ENCODE assay signal across 8 cellular contexts in genomic region chr6:130293800-130294199, GRCh38.
DNase-seq lines count a peak whose midpoint lies in the region; ATAC-seq and TF ChIP-seq lines count a peak whose summit lies in the region.

No MANE protein-coding gene starts in this region.

- no peaks in the 10 kb centered on the region for H3K27me3 Mint-ChIP-seq in HFFc6 (ENCODE audit: insufficient read depth)

- H3K27ac ChIP-seq in PC-3 (ENCODE audit: low read length) (no peak overlapping the region), right lobe of liver (no peak overlapping the region)

- 85% methylated on average over 2 of the region's 3 CpGs for WGBS in right lobe of liver (ENCODE audit: insufficient coverage, low coverage, low lambda C conversion rate, missing lambda C conversion rate)
- WGBS in lower leg skin, 2 donors, result 84 to 85% methylated on average over 3 of the region's 3 CpGs

- H3K4me1 ChIP-seq in PC-3 (ENCODE audit: insufficient read depth, low read length), result no peaks in the 10 kb centered on the region
- H3K4me1 ChIP-seq in right lobe of liver, result no peaks in the 10 kb centered on the region

- no peak for TF ChIP-seq POLR2A in right lobe of liver (IDR thresholded peaks at IDR 0.05)
- no peak for TF ChIP-seq POLR2A in lower leg skin (IDR thresholded peaks at IDR 0.05)

- H3K27ac Mint-ChIP-seq in HFFc6, result no peak overlapping the region

- H3K4me3 ChIP-seq in PC-3 (ENCODE audit: low read length) (no peak overlapping the region), astrocyte of the spinal cord (ENCODE audit: low read depth, low read length) (no peak overlapping the region), right lobe of liver (no peak overlapping the region), lower leg skin (ENCODE audit: low read depth, poor library complexity, severe bottlenecking) (no peak overlapping the region)

- peaks cover 11% of the 10 kb centered on the region for H3K4me1 Mint-ChIP-seq in HFFc6 (ENCODE audit: low read depth)

- no peak overlapping the region for H3K4me2 ChIP-seq in PC-3 (ENCODE audit: low read length)

- H3K4me3 Mint-ChIP-seq in HFFc6, result no peak overlapping the region

- H3K27me3 ChIP-seq in PC-3 (ENCODE audit: low read length) (no peaks in the 10 kb centered on the region), right lobe of liver (no peaks in the 10 kb centered on the region)

- no peaks in the 10 kb centered on the region for H4K20me1 ChIP-seq in PC-3 (ENCODE audit: low read length)

- intact Hi-C loops in PC-3 (cut with micrococcal nuclease) (loop anchor here (1.0 to 10.0 kb wide), 4 partner anchors 29 to 551 kb away; no protein-coding TSS in a partner anchor), right lobe of liver (cut with DNase I) (no loop called here), lower leg skin (cut with DNase I; ENCODE audit: low total_unique reads) (no loop called here)

- H3K36me3 ChIP-seq in PC-3 (ENCODE audit: low read depth, low read length) (no peaks in the 10 kb centered on the region), right lobe of liver (no peaks in the 10 kb centered on the region)

- ATAC-seq in PC-3 (peak; percentile 93), right lobe of liver (peak; percentile 71 to 79 (median 75))

- in situ Hi-C loops in astrocyte of the spinal cord (cut with HindIII; ENCODE audit: low sequenced_read_pairs), result no loop called here

- no peaks in the 10 kb centered on the region for H3F3A ChIP-seq in PC-3 (ENCODE audit: low read length, unreplicated experiment)

- DNase-seq in SIG-M5 treated with dmso at 0.1 percent for 504 hours (lab: John Stamatoyannopoulos, UW; ENCODE audit: unreplicated experiment) (peak; percentile 38), SIG-M5 (lab: John Stamatoyannopoulos, UW) (no peak), HFFc6 (peak; percentile 73), PC-3 (peak; percentile 70), astrocyte of the spinal cord (ENCODE audit: low read depth, low spot score) (peak; percentile 74), right lobe of liver (no peak), lower leg skin (ENCODE audit: low spot score in 2 of 2) (no peak), cerebellum (ENCODE audit: low spot score) (no peak)

- no peaks in the 10 kb centered on the region for H3K9me3 Mint-ChIP-seq in HFFc6

- BruUV-seq in PC-3 (replicated peaks; lab: Mats Ljungman, UMichigan), result no TSS peak

- no peak overlapping the region for H2AFZ ChIP-seq in PC-3 (ENCODE audit: low read length)

- no peaks in the 10 kb centered on the region for H3K36me3 Mint-ChIP-seq in HFFc6 (ENCODE audit: low read depth)

- CTCF ChIA-PET in PC-3 (lab: Charles Lee), result interaction anchor here (0.6 to 1.0 kb wide), 4 partner anchors 14 to 404 kb away, joined by 3 to 6 read pairs (median 4); no protein-coding TSS in a partner anchor

- H3K9me3 ChIP-seq in PC-3 (ENCODE audit: low read length), result no peaks in the 10 kb centered on the region
- H3K9me3 ChIP-seq in right lobe of liver, result no peaks in the 10 kb centered on the region

- H3K9ac ChIP-seq in PC-3 (ENCODE audit: low read length), result no peak overlapping the region

- no peaks in the 10 kb centered on the region for H3K79me2 ChIP-seq in PC-3 (ENCODE audit: low read length)

- TF ChIP-seq CTCF in HFFc6 (IDR thresholded peaks at IDR 0.05), result peak; percentile 85
- peak; percentile 73 for TF ChIP-seq CTCF in PC-3 (conservative IDR thresholded peaks at IDR 0.05; ENCODE audit: low read depth, low read length)
- peak; percentile 85 for TF ChIP-seq CTCF in astrocyte of the spinal cord (IDR thresholded peaks at IDR 0.05; ENCODE audit: low read depth, low read length)
- TF ChIP-seq CTCF in right lobe of liver (IDR thresholded peaks at IDR 0.05), result peak; percentile 21 to 66 (median 46)
- no peak for TF ChIP-seq CTCF in lower leg skin (IDR thresholded peaks at IDR 0.05)

- POLR2A ChIA-PET in PC-3 (lab: Charles Lee; ENCODE audit: unreplicated experiment), result no interaction called here

- H3K9me2 ChIP-seq in PC-3 (replicated peaks; ENCODE audit: low read length), result no peaks in the 10 kb centered on the region

Comparison
In these comparisons a context has a peak if more than half of its experiments do, and no peak if none do; other contexts are left out.
1. DNase-seq: peak in SIG-M5 treated with dmso at 0.1 percent for 504 hours (single experiment), HFFc6 (single experiment), PC-3 (single experiment) and astrocyte of the spinal cord (single experiment); none in SIG-M5 (single experiment), right lobe of liver (0 of 3), lower leg skin (0 of 2) and cerebellum (single experiment).
2. CTCF ChIP-seq: peak in HFFc6 (single experiment), PC-3 (single experiment), astrocyte of the spinal cord (single experiment) and right lobe of liver (4 of 4); none in lower leg skin (0 of 3).